In the genomic region with DNA sequence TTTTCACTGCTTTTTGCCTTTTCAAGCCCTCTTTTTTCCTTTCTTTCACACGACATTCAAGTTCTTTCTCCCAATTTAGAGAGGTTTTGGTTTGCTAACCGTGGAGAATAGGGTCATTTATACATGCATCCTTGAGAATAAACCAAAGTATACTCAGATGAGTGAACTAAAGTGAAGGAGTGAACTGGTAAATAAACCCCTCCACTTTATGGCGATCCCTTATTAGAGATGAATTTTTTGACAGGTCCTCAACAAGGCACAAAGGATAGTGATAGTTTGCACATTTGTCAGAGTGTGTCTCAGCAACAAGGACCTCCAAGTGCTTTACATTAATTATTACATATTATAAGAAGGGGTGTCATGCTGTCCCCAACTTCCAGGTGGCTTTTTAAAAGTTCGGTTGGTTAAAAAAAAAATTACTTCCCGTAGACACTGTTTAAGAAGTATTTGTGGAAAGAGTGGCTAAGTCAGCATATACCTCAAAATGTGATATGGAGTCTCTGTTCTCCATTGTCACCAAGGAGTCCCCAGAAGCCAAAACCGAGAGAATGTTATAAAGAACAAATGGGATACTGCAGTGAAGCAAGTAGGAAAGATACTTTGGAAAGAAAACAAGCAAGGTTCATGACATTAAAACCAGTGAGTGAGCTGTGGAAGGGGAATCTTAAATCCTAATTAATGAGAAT, we compare ENCODE assay signal across 1 cellular context.
TF ChIP-seq lines count a peak whose summit lies in the region.

No MANE protein-coding gene starts in this region.

TF ChIP-seq in K562, 482 proteins besides CTCF, POLR2A, EP300 and RAD21 (continued from another document and continues in another):
- TF ChIP-seq, protein P1, sequence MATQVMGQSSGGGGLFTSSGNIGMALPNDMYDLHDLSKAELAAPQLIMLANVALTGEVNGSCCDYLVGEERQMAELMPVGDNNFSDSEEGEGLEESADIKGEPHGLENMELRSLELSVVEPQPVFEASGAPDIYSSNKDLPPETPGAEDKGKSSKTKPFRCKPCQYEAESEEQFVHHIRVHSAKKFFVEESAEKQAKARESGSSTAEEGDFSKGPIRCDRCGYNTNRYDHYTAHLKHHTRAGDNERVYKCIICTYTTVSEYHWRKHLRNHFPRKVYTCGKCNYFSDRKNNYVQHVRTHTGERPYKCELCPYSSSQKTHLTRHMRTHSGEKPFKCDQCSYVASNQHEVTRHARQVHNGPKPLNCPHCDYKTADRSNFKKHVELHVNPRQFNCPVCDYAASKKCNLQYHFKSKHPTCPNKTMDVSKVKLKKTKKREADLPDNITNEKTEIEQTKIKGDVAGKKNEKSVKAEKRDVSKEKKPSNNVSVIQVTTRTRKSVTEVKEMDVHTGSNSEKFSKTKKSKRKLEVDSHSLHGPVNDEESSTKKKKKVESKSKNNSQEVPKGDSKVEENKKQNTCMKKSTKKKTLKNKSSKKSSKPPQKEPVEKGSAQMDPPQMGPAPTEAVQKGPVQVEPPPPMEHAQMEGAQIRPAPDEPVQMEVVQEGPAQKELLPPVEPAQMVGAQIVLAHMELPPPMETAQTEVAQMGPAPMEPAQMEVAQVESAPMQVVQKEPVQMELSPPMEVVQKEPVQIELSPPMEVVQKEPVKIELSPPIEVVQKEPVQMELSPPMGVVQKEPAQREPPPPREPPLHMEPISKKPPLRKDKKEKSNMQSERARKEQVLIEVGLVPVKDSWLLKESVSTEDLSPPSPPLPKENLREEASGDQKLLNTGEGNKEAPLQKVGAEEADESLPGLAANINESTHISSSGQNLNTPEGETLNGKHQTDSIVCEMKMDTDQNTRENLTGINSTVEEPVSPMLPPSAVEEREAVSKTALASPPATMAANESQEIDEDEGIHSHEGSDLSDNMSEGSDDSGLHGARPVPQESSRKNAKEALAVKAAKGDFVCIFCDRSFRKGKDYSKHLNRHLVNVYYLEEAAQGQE (CRISPR knock-in tag; IDR thresholded peaks at IDR 0.05; ENCODE audit: low read depth) = no peak
- TF ChIP-seq DIDO1 (tag; IDR thresholded peaks at IDR 0.05; ENCODE audit: low read depth) (no peak), PURB (CRISPR knock-in tag; IDR thresholded peaks at IDR 0.05; ENCODE audit: low read depth) (no peak), ZNF830 (CRISPR knock-in tag; IDR thresholded peaks at IDR 0.05) (no peak), ATF7 (IDR thresholded peaks at IDR 0.05) (no peak), SMAD2 (IDR thresholded peaks at IDR 0.05; ENCODE audit: low read depth, low read length) (no peak), POLR2G (IDR thresholded peaks at IDR 0.05; ENCODE audit: low read depth, low read length) (no peak), ZNF316 (IDR thresholded peaks at IDR 0.05) (peak; percentile 64), TRIM28 (IDR thresholded peaks at IDR 0.05) (no peak), HDAC8 (tag; IDR thresholded peaks at IDR 0.05) (no peak), ZFP1 (CRISPR knock-in tag; IDR thresholded peaks at IDR 0.05) (no peak), ZNF224 (CRISPR knock-in tag; IDR thresholded peaks at IDR 0.05) (no peak), RBM14 (IDR thresholded peaks at IDR 0.05; ENCODE audit: borderline replicate concordance, insufficient read depth, low read depth, low read length) (no peak), ZNF143 (CRISPR knock-in tag; IDR thresholded peaks at IDR 0.05) (no peak), STAT5A (IDR thresholded peaks at IDR 0.05; ENCODE audit: borderline replicate concordance, low read length) (no peak), NFIX (CRISPR knock-in tag; IDR thresholded peaks at IDR 0.05; ENCODE audit: low read depth) (no peak), MEF2A (IDR thresholded peaks at IDR 0.05; ENCODE audit: control insufficient read depth, low read depth, low read length) (no peak), ZNF696 (CRISPR knock-in tag; conservative IDR thresholded peaks at IDR 0.05) (no peak), HNRNPK (IDR thresholded peaks at IDR 0.05; ENCODE audit: low read depth, low read length, poor library complexity, severe bottlenecking) (no peak), SRSF3 (IDR thresholded peaks at IDR 0.05; ENCODE audit: insufficient read depth, low read length) (no peak), CEBPB (tag; IDR thresholded peaks at IDR 0.05) (no peak), MYNN (IDR thresholded peaks at IDR 0.05) (no peak), MYNN (CRISPR knock-in tag; IDR thresholded peaks at IDR 0.05) (no peak), NONO (IDR thresholded peaks at IDR 0.05; ENCODE audit: low read depth in 2 of 2, low read length in 1 of 2) (no peak), ZNF507 (tag; conservative IDR thresholded peaks at IDR 0.05) (no peak), SIN3A (IDR thresholded peaks at IDR 0.05; ENCODE audit: borderline replicate concordance in 2 of 2, control insufficient read depth in 1 of 2, low read depth in 2 of 2, low read length in 2 of 2) (no peak), NFIC (IDR thresholded peaks at IDR 0.05) (no peak), SREBF1 (IDR thresholded peaks at IDR 0.05; ENCODE audit: borderline replicate concordance, low read depth, low read length) (no peak)
- TF ChIP-seq, protein P2, sequence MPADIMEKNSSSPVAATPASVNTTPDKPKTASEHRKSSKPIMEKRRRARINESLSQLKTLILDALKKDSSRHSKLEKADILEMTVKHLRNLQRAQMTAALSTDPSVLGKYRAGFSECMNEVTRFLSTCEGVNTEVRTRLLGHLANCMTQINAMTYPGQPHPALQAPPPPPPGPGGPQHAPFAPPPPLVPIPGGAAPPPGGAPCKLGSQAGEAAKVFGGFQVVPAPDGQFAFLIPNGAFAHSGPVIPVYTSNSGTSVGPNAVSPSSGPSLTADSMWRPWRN (IDR thresholded peaks at IDR 0.05; ENCODE audit: low read depth) = no peak
- TF ChIP-seq, protein P3, sequence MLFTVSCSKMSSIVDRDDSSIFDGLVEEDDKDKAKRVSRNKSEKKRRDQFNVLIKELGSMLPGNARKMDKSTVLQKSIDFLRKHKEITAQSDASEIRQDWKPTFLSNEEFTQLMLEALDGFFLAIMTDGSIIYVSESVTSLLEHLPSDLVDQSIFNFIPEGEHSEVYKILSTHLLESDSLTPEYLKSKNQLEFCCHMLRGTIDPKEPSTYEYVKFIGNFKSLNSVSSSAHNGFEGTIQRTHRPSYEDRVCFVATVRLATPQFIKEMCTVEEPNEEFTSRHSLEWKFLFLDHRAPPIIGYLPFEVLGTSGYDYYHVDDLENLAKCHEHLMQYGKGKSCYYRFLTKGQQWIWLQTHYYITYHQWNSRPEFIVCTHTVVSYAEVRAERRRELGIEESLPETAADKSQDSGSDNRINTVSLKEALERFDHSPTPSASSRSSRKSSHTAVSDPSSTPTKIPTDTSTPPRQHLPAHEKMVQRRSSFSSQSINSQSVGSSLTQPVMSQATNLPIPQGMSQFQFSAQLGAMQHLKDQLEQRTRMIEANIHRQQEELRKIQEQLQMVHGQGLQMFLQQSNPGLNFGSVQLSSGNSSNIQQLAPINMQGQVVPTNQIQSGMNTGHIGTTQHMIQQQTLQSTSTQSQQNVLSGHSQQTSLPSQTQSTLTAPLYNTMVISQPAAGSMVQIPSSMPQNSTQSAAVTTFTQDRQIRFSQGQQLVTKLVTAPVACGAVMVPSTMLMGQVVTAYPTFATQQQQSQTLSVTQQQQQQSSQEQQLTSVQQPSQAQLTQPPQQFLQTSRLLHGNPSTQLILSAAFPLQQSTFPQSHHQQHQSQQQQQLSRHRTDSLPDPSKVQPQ (CRISPR knock-in tag; IDR thresholded peaks at IDR 0.05; ENCODE audit: borderline replicate concordance) = no peak
- TF ChIP-seq, protein P4, sequence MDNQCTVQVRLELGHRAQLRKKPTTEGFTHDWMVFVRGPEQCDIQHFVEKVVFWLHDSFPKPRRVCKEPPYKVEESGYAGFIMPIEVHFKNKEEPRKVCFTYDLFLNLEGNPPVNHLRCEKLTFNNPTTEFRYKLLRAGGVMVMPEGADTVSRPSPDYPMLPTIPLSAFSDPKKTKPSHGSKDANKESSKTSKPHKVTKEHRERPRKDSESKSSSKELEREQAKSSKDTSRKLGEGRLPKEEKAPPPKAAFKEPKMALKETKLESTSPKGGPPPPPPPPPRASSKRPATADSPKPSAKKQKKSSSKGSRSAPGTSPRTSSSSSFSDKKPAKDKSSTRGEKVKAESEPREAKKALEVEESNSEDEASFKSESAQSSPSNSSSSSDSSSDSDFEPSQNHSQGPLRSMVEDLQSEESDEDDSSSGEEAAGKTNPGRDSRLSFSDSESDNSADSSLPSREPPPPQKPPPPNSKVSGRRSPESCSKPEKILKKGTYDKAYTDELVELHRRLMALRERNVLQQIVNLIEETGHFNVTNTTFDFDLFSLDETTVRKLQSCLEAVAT (IDR thresholded peaks at IDR 0.05) = peak in 1 of 2 experiments; percentile 21; a peak in 1 of 4 replicates
- TF ChIP-seq, protein P5, sequence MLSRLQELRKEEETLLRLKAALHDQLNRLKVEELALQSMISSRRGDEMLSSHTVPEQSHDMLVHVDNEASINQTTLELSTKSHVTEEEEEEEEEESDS (CRISPR knock-in tag; IDR thresholded peaks at IDR 0.05) = no peak
- TF ChIP-seq, protein P6, sequence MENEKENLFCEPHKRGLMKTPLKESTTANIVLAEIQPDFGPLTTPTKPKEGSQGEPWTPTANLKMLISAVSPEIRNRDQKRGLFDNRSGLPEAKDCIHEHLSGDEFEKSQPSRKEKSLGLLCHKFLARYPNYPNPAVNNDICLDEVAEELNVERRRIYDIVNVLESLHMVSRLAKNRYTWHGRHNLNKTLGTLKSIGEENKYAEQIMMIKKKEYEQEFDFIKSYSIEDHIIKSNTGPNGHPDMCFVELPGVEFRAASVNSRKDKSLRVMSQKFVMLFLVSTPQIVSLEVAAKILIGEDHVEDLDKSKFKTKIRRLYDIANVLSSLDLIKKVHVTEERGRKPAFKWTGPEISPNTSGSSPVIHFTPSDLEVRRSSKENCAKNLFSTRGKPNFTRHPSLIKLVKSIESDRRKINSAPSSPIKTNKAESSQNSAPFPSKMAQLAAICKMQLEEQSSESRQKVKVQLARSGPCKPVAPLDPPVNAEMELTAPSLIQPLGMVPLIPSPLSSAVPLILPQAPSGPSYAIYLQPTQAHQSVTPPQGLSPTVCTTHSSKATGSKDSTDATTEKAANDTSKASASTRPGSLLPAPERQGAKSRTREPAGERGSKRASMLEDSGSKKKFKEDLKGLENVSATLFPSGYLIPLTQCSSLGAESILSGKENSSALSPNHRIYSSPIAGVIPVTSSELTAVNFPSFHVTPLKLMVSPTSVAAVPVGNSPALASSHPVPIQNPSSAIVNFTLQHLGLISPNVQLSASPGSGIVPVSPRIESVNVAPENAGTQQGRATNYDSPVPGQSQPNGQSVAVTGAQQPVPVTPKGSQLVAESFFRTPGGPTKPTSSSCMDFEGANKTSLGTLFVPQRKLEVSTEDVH (IDR thresholded peaks at IDR 0.05; ENCODE audit: low read depth, partially characterized antibody) = no peak
- TF ChIP-seq, protein P7, sequence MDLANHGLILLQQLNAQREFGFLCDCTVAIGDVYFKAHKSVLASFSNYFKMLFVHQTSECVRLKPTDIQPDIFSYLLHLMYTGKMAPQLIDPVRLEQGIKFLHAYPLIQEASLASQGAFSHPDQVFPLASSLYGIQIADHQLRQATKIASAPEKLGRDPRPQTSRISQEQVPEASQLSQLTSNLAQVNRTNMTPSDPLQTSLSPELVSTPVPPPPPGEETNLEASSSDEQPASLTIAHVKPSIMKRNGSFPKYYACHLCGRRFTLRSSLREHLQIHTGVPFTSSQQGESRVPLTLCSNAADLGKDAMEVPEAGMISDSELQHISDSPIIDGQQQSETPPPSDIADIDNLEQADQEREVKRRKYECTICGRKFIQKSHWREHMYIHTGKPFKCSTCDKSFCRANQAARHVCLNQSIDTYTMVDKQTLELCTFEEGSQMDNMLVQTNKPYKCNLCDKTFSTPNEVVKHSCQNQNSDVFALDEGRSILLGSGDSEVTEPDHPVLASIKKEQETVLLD (IDR thresholded peaks at IDR 0.05) = no peak
- TF ChIP-seq, protein P8, sequence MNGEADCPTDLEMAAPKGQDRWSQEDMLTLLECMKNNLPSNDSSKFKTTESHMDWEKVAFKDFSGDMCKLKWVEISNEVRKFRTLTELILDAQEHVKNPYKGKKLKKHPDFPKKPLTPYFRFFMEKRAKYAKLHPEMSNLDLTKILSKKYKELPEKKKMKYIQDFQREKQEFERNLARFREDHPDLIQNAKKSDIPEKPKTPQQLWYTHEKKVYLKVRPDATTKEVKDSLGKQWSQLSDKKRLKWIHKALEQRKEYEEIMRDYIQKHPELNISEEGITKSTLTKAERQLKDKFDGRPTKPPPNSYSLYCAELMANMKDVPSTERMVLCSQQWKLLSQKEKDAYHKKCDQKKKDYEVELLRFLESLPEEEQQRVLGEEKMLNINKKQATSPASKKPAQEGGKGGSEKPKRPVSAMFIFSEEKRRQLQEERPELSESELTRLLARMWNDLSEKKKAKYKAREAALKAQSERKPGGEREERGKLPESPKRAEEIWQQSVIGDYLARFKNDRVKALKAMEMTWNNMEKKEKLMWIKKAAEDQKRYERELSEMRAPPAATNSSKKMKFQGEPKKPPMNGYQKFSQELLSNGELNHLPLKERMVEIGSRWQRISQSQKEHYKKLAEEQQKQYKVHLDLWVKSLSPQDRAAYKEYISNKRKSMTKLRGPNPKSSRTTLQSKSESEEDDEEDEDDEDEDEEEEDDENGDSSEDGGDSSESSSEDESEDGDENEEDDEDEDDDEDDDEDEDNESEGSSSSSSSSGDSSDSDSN (IDR thresholded peaks at IDR 0.05; ENCODE audit: borderline replicate concordance in 1 of 2, low read depth in 2 of 2, low read length in 2 of 2) = 0 out of 4 replicates have a peak, but pooled peaks of 1 of the 2 experiments have one; percentile 32
- TF ChIP-seq, protein P9, sequence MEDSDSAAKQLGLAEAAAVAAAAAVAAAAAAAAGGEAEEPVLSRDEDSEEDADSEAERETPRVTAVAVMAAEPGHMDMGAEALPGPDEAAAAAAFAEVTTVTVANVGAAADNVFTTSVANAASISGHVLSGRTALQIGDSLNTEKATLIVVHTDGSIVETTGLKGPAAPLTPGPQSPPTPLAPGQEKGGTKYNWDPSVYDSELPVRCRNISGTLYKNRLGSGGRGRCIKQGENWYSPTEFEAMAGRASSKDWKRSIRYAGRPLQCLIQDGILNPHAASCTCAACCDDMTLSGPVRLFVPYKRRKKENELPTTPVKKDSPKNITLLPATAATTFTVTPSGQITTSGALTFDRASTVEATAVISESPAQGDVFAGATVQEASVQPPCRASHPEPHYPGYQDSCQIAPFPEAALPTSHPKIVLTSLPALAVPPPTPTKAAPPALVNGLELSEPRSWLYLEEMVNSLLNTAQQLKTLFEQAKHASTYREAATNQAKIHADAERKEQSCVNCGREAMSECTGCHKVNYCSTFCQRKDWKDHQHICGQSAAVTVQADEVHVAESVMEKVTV (CRISPR knock-in tag; IDR thresholded peaks at IDR 0.05) = no peak
- TF ChIP-seq, protein P10, sequence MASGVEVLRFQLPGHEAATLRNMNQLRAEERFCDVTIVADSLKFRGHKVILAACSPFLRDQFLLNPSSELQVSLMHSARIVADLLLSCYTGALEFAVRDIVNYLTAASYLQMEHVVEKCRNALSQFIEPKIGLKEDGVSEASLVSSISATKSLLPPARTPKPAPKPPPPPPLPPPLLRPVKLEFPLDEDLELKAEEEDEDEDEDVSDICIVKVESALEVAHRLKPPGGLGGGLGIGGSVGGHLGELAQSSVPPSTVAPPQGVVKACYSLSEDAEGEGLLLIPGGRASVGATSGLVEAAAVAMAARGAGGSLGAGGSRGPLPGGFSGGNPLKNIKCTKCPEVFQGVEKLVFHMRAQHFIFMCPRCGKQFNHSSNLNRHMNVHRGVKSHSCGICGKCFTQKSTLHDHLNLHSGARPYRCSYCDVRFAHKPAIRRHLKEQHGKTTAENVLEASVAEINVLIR (CRISPR knock-in tag; IDR thresholded peaks at IDR 0.05) = no peak
